Comparison of ENCODE assay signal across 21 cellular contexts in genomic region chr1:89882348-89883029, GRCh38.
"Had no signal": no experiment of that assay in that cellular context is flagged by ENCODE, and none has a peak within 500 bp of the region (broad histone marks: within the 10 kb centered on the region; RNA-seq: fewer than 3 reads in every experiment).

No MANE protein-coding gene starts in this region.

- H3K27ac ChIP-seq: foreskin keratinocyte, heart left ventricle, spleen, tibial artery, upper lobe of right lung, vagina had no signal

- H3K4me1 ChIP-seq: tibial artery, upper lobe of right lung, vagina had no signal

- H3K9me3 ChIP-seq: tibial artery, upper lobe of right lung, vagina had no signal

- H3K4me3 ChIP-seq: heart left ventricle, lung, spleen, tibial artery, upper lobe of right lung, vagina had no signal

- H3K4me3 Mint-ChIP-seq: endodermal cell; naive thymus-derived CD4-positive, alpha-beta T cell; nephron progenitor cell; stimulated activated memory B cell treated with anti-CD40 and anti-IgM and Interleukin-4, amounts not matched to agents 10 μg/mL and 1 μg/mL and 100 μg/mL, for 72 hours; stimulated activated naive CD8-positive, alpha-beta T cell treated with anti-CD3 and anti-CD28 coated beads, Interleukin-15, Interleukin-2, amounts not matched to agents 100 ng/mL and 50 ng/mL, for 24 hours had no signal

- H3K27ac Mint-ChIP-seq: endodermal cell; naive thymus-derived CD4-positive, alpha-beta T cell; stimulated activated memory B cell treated with anti-CD40 and anti-IgM and Interleukin-4, amounts not matched to agents 10 μg/mL and 1 μg/mL and 100 μg/mL, for 72 hours; stimulated activated naive CD8-positive, alpha-beta T cell treated with anti-CD3 and anti-CD28 coated beads, Interleukin-15, Interleukin-2, amounts not matched to agents 100 ng/mL and 50 ng/mL, for 24 hours had no signal

- H3K27me3 Mint-ChIP-seq: naive thymus-derived CD4-positive, alpha-beta T cell; stimulated activated memory B cell treated with anti-CD40 and anti-IgM and Interleukin-4, amounts not matched to agents 10 μg/mL and 1 μg/mL and 100 μg/mL, for 72 hours; stimulated activated naive CD8-positive, alpha-beta T cell treated with anti-CD3 and anti-CD28 coated beads, Interleukin-15, Interleukin-2, amounts not matched to agents 100 ng/mL and 50 ng/mL, for 24 hours had no signal

- H3K27me3 ChIP-seq: foreskin keratinocyte, heart left ventricle, spleen, tibial artery, upper lobe of right lung, vagina had no signal

- ATAC-seq: foreskin keratinocyte; left colon; naive thymus-derived CD4-positive, alpha-beta T cell; sciatic nerve; stimulated activated memory B cell treated with anti-CD40 and anti-IgM and Interleukin-4, amounts not matched to agents 10 μg/mL and 1 μg/mL and 100 μg/mL, for 72 hours; upper lobe of right lung had no signal

- H3K36me3 ChIP-seq: heart left ventricle, tibial artery, upper lobe of right lung, vagina had no signal

- DNase-seq: effector CD4-positive, alpha-beta T cell; endodermal cell; foreskin keratinocyte; heart left ventricle; hippocampal formation; left colon; left ventricle myocardium superior; mesendoderm; naive thymus-derived CD4-positive, alpha-beta T cell; nephron progenitor cell; spleen; stimulated activated CD4-positive, alpha-beta T cell treated with anti-CD3 and anti-CD28 coated beads, Interleukin-15, amount 100 ng/mL, for 24 hours; stimulated activated CD4-positive, alpha-beta T cell treated with anti-CD3 and anti-CD28 coated beads, Interleukin-1b, Interleukin-23, amount 100 ng/mL, for 48 hours; stimulated activated CD4-positive, alpha-beta T cell treated with anti-CD3 and anti-CD28 coated beads, Interleukin-4, amount 100 ng/mL, for 24 hours; tibial artery; upper lobe of right lung had no signal
